Comparison of ENCODE assay signal across 9 cellular contexts in the genomic region with DNA sequence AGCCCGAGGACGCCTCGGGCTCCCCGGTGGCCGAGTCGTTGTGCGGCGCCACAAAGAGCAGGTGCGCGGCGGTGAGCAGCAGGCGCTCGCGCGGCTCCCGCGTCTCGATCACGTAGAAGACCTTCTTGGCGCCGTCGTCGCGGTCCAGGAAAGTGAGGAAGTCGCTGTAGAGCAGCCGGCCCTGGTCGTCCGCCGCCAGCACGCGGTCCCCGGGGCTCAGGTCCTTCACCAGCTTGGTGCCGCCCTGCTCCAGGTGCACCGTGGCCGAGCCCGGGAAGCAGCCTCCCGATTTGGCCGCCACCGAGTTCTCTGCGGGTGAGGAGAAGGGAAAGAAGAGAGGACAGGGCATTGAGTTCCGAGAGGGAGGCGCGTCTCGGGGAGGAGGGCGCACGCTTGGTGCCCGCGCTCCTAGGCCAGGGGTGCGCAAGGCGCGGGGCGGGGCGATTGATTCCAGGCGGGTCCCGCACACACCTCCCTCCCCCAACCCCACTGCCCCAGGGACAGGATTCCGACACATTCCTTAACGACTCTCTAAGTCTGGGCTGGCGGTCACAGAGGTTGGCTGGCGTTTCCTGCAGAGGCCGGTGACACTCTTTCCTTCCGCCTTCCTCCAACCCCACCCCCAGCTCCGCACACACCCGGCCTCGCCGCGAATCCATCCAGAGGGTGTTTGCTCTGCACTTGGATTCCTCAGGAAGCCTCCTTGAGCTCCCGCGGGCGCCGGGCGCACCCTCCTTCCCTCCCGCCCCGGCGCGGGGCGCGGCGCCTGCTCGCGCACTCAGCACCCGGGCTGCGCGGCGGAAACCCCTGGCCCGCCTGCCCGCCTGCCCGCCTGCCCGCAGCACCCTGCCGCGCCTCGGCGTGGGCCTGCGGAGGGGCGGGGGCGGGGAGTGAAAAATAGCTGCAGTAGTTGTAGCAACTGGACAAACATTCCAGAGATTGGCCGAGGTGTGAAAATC. TPM values are rescaled to one million over a fixed set of nuclear protein-coding genes. Genes with fewer than 3 reads are reported as not detected.
A peak's percentile ranks its signal among the peaks of the same experiment; 100 is the strongest.
DNase-seq lines count a peak whose midpoint lies in the region; ATAC-seq, FAIRE-seq and TF ChIP-seq lines count a peak whose summit lies in the region.
"Had no signal": no experiment of that assay in that cellular context is flagged by ENCODE, and none has a peak within 500 bp of the region (broad histone marks: within the 10 kb centered on the region; RNA-seq: fewer than 3 reads in every experiment).

No MANE protein-coding gene starts in this region.

- H3K4me1 Mint-ChIP-seq in activated naive CD8-positive, alpha-beta T cell treated with anti-CD3 and anti-CD28 coated beads, Interleukin-2, amount 50 U/mL, for 24 hours, result peaks cover 20% of the 10 kb centered on the region

- H3K4me3 Mint-ChIP-seq in activated naive CD8-positive, alpha-beta T cell treated with anti-CD3 and anti-CD28 coated beads, Interleukin-2, amount 50 U/mL, for 24 hours, result peak overlapping the region; percentile 73

- BruUV-seq in HepG2 (replicated peaks; lab: Mats Ljungman, UMichigan), result no TSS peak

- H3K79me2 ChIP-seq in HepG2 (ENCODE audit: insufficient read depth, low read length), result no peaks in the 10 kb centered on the region

- H4K20me1 ChIP-seq in HepG2 (ENCODE audit: insufficient read depth, low read length), result no peaks in the 10 kb centered on the region

- H3K36me3 ChIP-seq in HEK293 (ENCODE audit: control insufficient read depth in 2 of 2, insufficient read depth in 1 of 2, low read length in 2 of 2), result no peaks in the 10 kb centered on the region
- H3K36me3 ChIP-seq in HepG2 (replicated peaks in 1 of 2; ENCODE audit: control insufficient read depth in 1 of 2, insufficient read depth in 2 of 2, low read length in 2 of 2), result no peaks in the 10 kb centered on the region

- H3K4me2 ChIP-seq in A549, result peak overlapping the region; percentile 95
- no peak overlapping the region for H3K4me2 ChIP-seq in HepG2 (ENCODE audit: low read depth, low read length)

- no peak overlapping the region for H3K27ac Mint-ChIP-seq in activated naive CD8-positive, alpha-beta T cell treated with anti-CD3 and anti-CD28 coated beads, Interleukin-2, amount 50 U/mL, for 24 hours

- in situ Hi-C loops in HepG2 (cut with HindIII; ENCODE audit: extremely low pct_ligation_motif_present, low pct_unique_long_range_greater_than_20kb), result loop anchor here (25.0 kb wide), 1 partner anchor 834 kb away; a partner anchor contains a TSS

- H3K27me3 Mint-ChIP-seq in activated naive CD8-positive, alpha-beta T cell treated with anti-CD3 and anti-CD28 coated beads, Interleukin-2, amount 50 U/mL, for 24 hours, result peaks cover 71% of the 10 kb centered on the region

- DNase-seq in A549 (ENCODE audit: low read depth in 1 of 2, low spot score in 1 of 2) (peak in 1 of 2 experiments; percentile 64), HepG2 (ENCODE audit: low spot score) (no peak), dedifferentiated amniotic fluid mesenchymal stem cell (ENCODE audit: extremely low spot score) (no peak), left lobe of liver (ENCODE audit: low spot score) (no peak), ureter (ENCODE audit: low spot score) (no peak), NCI-H1694 treated with DMSO at 0.1 percent for 48 hours (lab: John Stamatoyannopoulos, UW) (no peak)
- no peak for DNase-seq in activated naive CD8-positive, alpha-beta T cell treated with anti-CD3 and anti-CD28 coated beads, Interleukin-2, amount 50 U/mL, for 24 hours

- no peaks in the 10 kb centered on the region for H3K9me3 ChIP-seq in A549
- H3K9me3 ChIP-seq in HEK293 (ENCODE audit: control insufficient read depth, insufficient read depth, low read depth, low read length), result no peaks in the 10 kb centered on the region
- H3K9me3 ChIP-seq in HepG2 (ENCODE audit: low read length), result no peaks in the 10 kb centered on the region

- H3K9me3 Mint-ChIP-seq in activated naive CD8-positive, alpha-beta T cell treated with anti-CD3 and anti-CD28 coated beads, Interleukin-2, amount 50 U/mL, for 24 hours, result no peaks in the 10 kb centered on the region

- peaks cover 0 to 9% of the 10 kb centered on the region in 2 experiments; a peak in 3 of 5 replicates for H3K27me3 ChIP-seq in HepG2 (ENCODE audit: control insufficient read depth in 1 of 2, insufficient read depth in 2 of 2, low read length in 2 of 2)

- H2AFZ ChIP-seq in HepG2 (ENCODE audit: low read length), result no peak overlapping the region

- TF ChIP-seq CTCF in A549 (IDR thresholded peaks at IDR 0.05), result no peak
- no peak for TF ChIP-seq CTCF in HEK293 (tag by site-specific recombination; IDR thresholded peaks at IDR 0.05)
- no peak for TF ChIP-seq CTCF in HepG2 (CRISPR knock-in tag; IDR thresholded peaks at IDR 0.05)

- no peak for TF ChIP-seq EP300 in A549 (IDR thresholded peaks at IDR 0.05)
- no peak for TF ChIP-seq EP300 in HepG2 (IDR thresholded peaks at IDR 0.05; ENCODE audit: low read depth in 2 of 2, low read length in 2 of 2)
- TF ChIP-seq EP300 in HepG2 (CRISPR knock-in tag; IDR thresholded peaks at IDR 0.05; ENCODE audit: borderline replicate concordance), result no peak

- peak; percentile 6 to 21; a peak in 5 of 6 replicates for ATAC-seq in A549
- ATAC-seq in activated naive CD8-positive, alpha-beta T cell treated with anti-CD3 and anti-CD28 coated beads, Interleukin-2, amount 50 U/mL, for 24 hours, result no peak
- no peak for ATAC-seq in HepG2
- no peak for ATAC-seq in left lobe of liver

- CTCF ChIA-PET in A549 (lab: Yijun Ruan, JAX) (interaction anchor here (0.7 to 7.9 kb wide), 7 partner anchors 11 to 1013 kb away, joined by 3 to 67 read pairs (median 6); no protein-coding TSS in a partner anchor), HEK293 (lab: Yijun Ruan, JAX) (interaction anchor here (0.6 to 0.8 kb wide), 2 partner anchors 348 to 945 kb away, joined by 3 read pairs; no protein-coding TSS in a partner anchor), HepG2 (lab: Yijun Ruan, JAX; ENCODE audit: low intra/inter-chr PET ratio, low total read pairs) (no interaction called here)

- TF ChIP-seq RAD21 in A549 (conservative IDR thresholded peaks at IDR 0.05 in 1 of 2, IDR thresholded peaks at IDR 0.05 in 1 of 2) (no peak), HepG2 (CRISPR knock-in tag; IDR thresholded peaks at IDR 0.05) (no peak)

- no peaks in the 10 kb centered on the region for H3K36me3 Mint-ChIP-seq in activated naive CD8-positive, alpha-beta T cell treated with anti-CD3 and anti-CD28 coated beads, Interleukin-2, amount 50 U/mL, for 24 hours (ENCODE audit: low read depth)

- POLR2A ChIA-PET in A549 (lab: Yijun Ruan, JAX) (no interaction called here), HEK293 (lab: Yijun Ruan, JAX) (no interaction called here), HepG2 (lab: Yijun Ruan, JAX) (no interaction called here)

- peak overlapping the region; percentile 71 to 85 for H3K27ac ChIP-seq in A549
- H3K27ac ChIP-seq in HEK293 (ENCODE audit: extremely low read depth, low read depth, low read length), result peak overlapping the region; percentile 28; the same call in 1 of the 2 replicates
- no peak overlapping the region for H3K27ac ChIP-seq in HepG2 (ENCODE audit: extremely low read length, insufficient read depth, low read length)

- 39% methylated on average over 53 of the region's 96 CpGs for WGBS in A549 (ENCODE audit: missing lambda C conversion rate)
- 97% methylated on average over 94 of the region's 96 CpGs for WGBS in HepG2 (ENCODE audit: low lambda C conversion rate)

- H3K4me1 ChIP-seq in A549 (peaks cover 24% of the 10 kb centered on the region), HEK293 (ENCODE audit: control insufficient read depth, insufficient read depth, low read length) (peaks cover 3% of the 10 kb centered on the region; the same call in 1 of the 2 replicates), HepG2 (ENCODE audit: insufficient read depth, low read length) (peaks cover 37% of the 10 kb centered on the region)

- H3K4me3 ChIP-seq in A549 (peak overlapping the region; percentile 51), HEK293 (ENCODE audit: low read depth, low read length) (peak overlapping the region; percentile 35), HepG2 (replicated peaks in 1 of 3; ENCODE audit: insufficient read depth in 1 of 3, low read depth in 2 of 3, low read length in 3 of 3) (no peak overlapping the region)

- FAIRE-seq in A549 (lab: Jason Lieb, UNC) (no peak), HepG2 (lab: Jason Lieb, UNC) (no peak)
- FAIRE-seq: endometrium had no signal

- H3K9ac ChIP-seq in HepG2 (ENCODE audit: insufficient read depth, low read depth, low read length), result no peak overlapping the region

- intact Hi-C loops in HepG2 (cut with micrococcal nuclease; ENCODE audit: unreplicated experiment), result no loop called here

- no peak for TF ChIP-seq POLR2A in A549 (IDR thresholded peaks at IDR 0.05; ENCODE audit: low read length)
- no peak for TF ChIP-seq POLR2A in HepG2 (IDR thresholded peaks at IDR 0.05; ENCODE audit: insufficient read depth in 1 of 2, low read depth in 2 of 2, low read length in 2 of 2)

RNA-seq across cellular contexts. Expression of a gene that starts 8.6 kb away (rescaled TPM):
- polyA plus RNA-seq in A549 (2011; rRNA removed) (0.78 and 0.84 TPM in 2 replicates), A549 (2017; fragmentation: RNase III; extraction: RNeasy Plus Mini Kit Qiagen cat#74134 plus additional on column Dnase treatment) (0.79 to 1.2 TPM (median 1.2 TPM) in 3 replicates), HepG2 (2011; rRNA removed) (3.4 and 4.9 TPM in 2 replicates)
- polyA plus RNA-seq in A549 (2012; cell fraction: cytosol; rRNA removed), result 0.41 and 0.52 TPM in 2 replicates
- 0.49 and 0.78 TPM in 2 replicates for polyA plus RNA-seq in A549 (2012; cell fraction: nucleus; rRNA removed)
- polyA minus RNA-seq in A549 (2011; rRNA and poly(A)+ RNA removed), result 0.50 and 1.6 TPM in 2 replicates
- total RNA-seq in HepG2 (2016; rRNA removed; fragmentation: Illumina TruSeq; extraction: Trizol) (1.7 and 1.9 TPM in 2 replicates), left lobe of liver (17.1 TPM), ureter (23.2 TPM)
- 0.10 and 0.53 TPM in 2 replicates for total RNA-seq in HepG2 (2016; cell fraction: cytosol; rRNA removed; fragmentation: Illumina TruSeq; extraction: Trizol; ENCODE audit: low read depth)
- 1.3 and 2.2 TPM in 2 replicates for total RNA-seq in HepG2 (2016; cell fraction: insoluble cytoplasmic fraction; rRNA removed; fragmentation: Illumina TruSeq; extraction: Trizol)
- 0.80 and 1.6 TPM in 2 replicates for total RNA-seq in HepG2 (2016; cell fraction: membrane; rRNA removed; fragmentation: Illumina TruSeq; extraction: Trizol)
- total RNA-seq in HepG2 (2016; cell fraction: nucleus; rRNA removed; fragmentation: Illumina TruSeq; extraction: Trizol), result 1.3 TPM in 2 replicates
- polyA plus RNA-seq in HepG2 (2011; cell fraction: cytosol; rRNA removed), result 1.9 and 3.3 TPM in 2 replicates
- polyA plus RNA-seq in HepG2 (2011; cell fraction: nucleus; rRNA removed), result 12.2 and 16.4 TPM in 2 replicates
- 3.5 and 6.3 TPM in 2 replicates for polyA plus RNA-seq in HepG2 (2012)
- polyA plus RNA-seq in HepG2 (2016; cell fraction: cytosol; fragmentation: Illumina TruSeq; extraction: Trizol; ENCODE audit: low read depth), result 0.17 TPM in 2 replicates
- polyA plus RNA-seq in HepG2 (2016; cell fraction: insoluble cytoplasmic fraction; fragmentation: Illumina TruSeq; extraction: Trizol; ENCODE audit: low read depth), result 1.8 and 2.1 TPM in 2 replicates
- polyA plus RNA-seq in HepG2 (2016; cell fraction: membrane; fragmentation: Illumina TruSeq; extraction: Trizol; ENCODE audit: low read depth), result 0.12 and 0.47 TPM in 2 replicates
- polyA plus RNA-seq in HepG2 (2016; cell fraction: nucleus; fragmentation: Illumina TruSeq; extraction: Trizol; ENCODE audit: insufficient read depth, low read depth), result 3.9 and 4.1 TPM in 2 replicates
- 9.0 TPM in 1 of 2 replicates, not detected in the other for polyA minus RNA-seq in HepG2 (2011; rRNA and poly(A)+ RNA removed; ENCODE audit: low replicate concordance)
- polyA minus RNA-seq in HepG2 (2011; cell fraction: cytosol; rRNA and poly(A)+ RNA removed), result 4.0 and 5.5 TPM in 2 replicates
- polyA minus RNA-seq in HepG2 (2011; cell fraction: nucleus; rRNA and poly(A)+ RNA removed), result 4.5 and 5.2 TPM in 2 replicates

Comparison
In these comparisons a context has a peak if more than half of its experiments do, and no peak if none do; other contexts are left out.
1. ATAC-seq: peak in A549 (2 of 2); none in activated naive CD8-positive, alpha-beta T cell treated with anti-CD3 and anti-CD28 coated beads, Interleukin-2, amount 50 U/mL, for 24 hours (single experiment), HepG2 (single experiment) and left lobe of liver (single experiment).
2. H3K4me3 ChIP-seq: peak in A549 (single experiment) and HEK293 (single experiment); none in HepG2 (0 of 3).